ENCODE assay signal across 1 cellular context in genomic region chr7:116211006-116211912, GRCh38.
TF ChIP-seq lines count a peak whose summit lies in the region.

No MANE protein-coding gene starts in this region.

TF ChIP-seq in HEK293, 187 proteins besides CTCF, POLR2A, EP300 and RAD21 (continued from another document and continues in another):
- TF ChIP-seq HIC1 (tag by site-specific recombination; IDR thresholded peaks at IDR 0.05) (0 out of 2 replicates have a peak, but pooled peaks have one; percentile 43), ZNF830 (tag by site-specific recombination; IDR thresholded peaks at IDR 0.05; ENCODE audit: low read depth) (no peak), ZNF785 (tag by site-specific recombination; IDR thresholded peaks at IDR 0.05) (no peak), ZIC2 (tag by site-specific recombination; IDR thresholded peaks at IDR 0.05) (no peak), RBAK (tag by site-specific recombination; IDR thresholded peaks at IDR 0.05) (no peak), ZNF24 (tag by site-specific recombination; IDR thresholded peaks at IDR 0.05) (peak; percentile 70; the same call in 1 of the 2 replicates), ZNF19 (tag by site-specific recombination; IDR thresholded peaks at IDR 0.05; ENCODE audit: low read depth) (no peak), ZSCAN18 (tag by site-specific recombination; IDR thresholded peaks at IDR 0.05) (no peak), ZNF654 (tag by site-specific recombination; IDR thresholded peaks at IDR 0.05; ENCODE audit: low read depth) (no peak), ZNF529 (tag by site-specific recombination; IDR thresholded peaks at IDR 0.05; ENCODE audit: insufficient replicate concordance) (no peak), ZNF169 (tag by site-specific recombination; IDR thresholded peaks at IDR 0.05) (no peak), ZBTB48 (tag by site-specific recombination; IDR thresholded peaks at IDR 0.05) (peak; percentile 53; the same call in 1 of the 2 replicates), ZNF776 (tag by site-specific recombination; IDR thresholded peaks at IDR 0.05; ENCODE audit: borderline replicate concordance) (no peak), ZBTB11 (tag by site-specific recombination; conservative IDR thresholded peaks at IDR 0.05; ENCODE audit: low read depth) (0 out of 2 replicates have a peak, but pooled peaks have one; percentile 24), ZNF530 (tag by site-specific recombination; IDR thresholded peaks at IDR 0.05; ENCODE audit: low read depth) (no peak), HOXD13 (CRISPR knock-in tag; IDR thresholded peaks at IDR 0.05; ENCODE audit: borderline replicate concordance) (no peak), BCL11B (tag by site-specific recombination; IDR thresholded peaks at IDR 0.05; ENCODE audit: low read depth) (no peak), TCF7L2 (IDR thresholded peaks at IDR 0.05; ENCODE audit: borderline replicate concordance, low read depth, low read length) (no peak), ZNF707 (tag by site-specific recombination; IDR thresholded peaks at IDR 0.05) (no peak), PRDM1 (tag by site-specific recombination; IDR thresholded peaks at IDR 0.05) (peak; percentile 95), BCL11A (tag by site-specific recombination; IDR thresholded peaks at IDR 0.05; ENCODE audit: low read depth) (no peak), SCRT1 (tag by site-specific recombination; IDR thresholded peaks at IDR 0.05; ENCODE audit: borderline replicate concordance) (no peak), ZBTB17 (tag by site-specific recombination; IDR thresholded peaks at IDR 0.05) (peak; percentile 92), YY1 (tag by site-specific recombination; IDR thresholded peaks at IDR 0.05) (no peak), ZNF639 (tag by site-specific recombination; IDR thresholded peaks at IDR 0.05) (no peak), ZNF561 (tag by site-specific recombination; IDR thresholded peaks at IDR 0.05; ENCODE audit: borderline replicate concordance) (peak; percentile 84), GLIS1 (tag by site-specific recombination; IDR thresholded peaks at IDR 0.05) (no peak), HOXC10 (CRISPR knock-in tag; IDR thresholded peaks at IDR 0.05) (no peak), OVOL3 (tag by site-specific recombination; IDR thresholded peaks at IDR 0.05) (no peak), KLF10 (tag by site-specific recombination; IDR thresholded peaks at IDR 0.05) (peak; percentile 87), ZNF658 (tag by site-specific recombination; IDR thresholded peaks at IDR 0.05) (no peak), ZNF664 (tag by site-specific recombination; IDR thresholded peaks at IDR 0.05) (peak; percentile 80), ZNF114 (tag by site-specific recombination; IDR thresholded peaks at IDR 0.05) (no peak), ZNF341 (tag by site-specific recombination; IDR thresholded peaks at IDR 0.05; ENCODE audit: low read depth) (peak; percentile 49; the same call in 1 of the 2 replicates), ZNF548 (tag by site-specific recombination; IDR thresholded peaks at IDR 0.05) (no peak), ZNF398 (tag by site-specific recombination; IDR thresholded peaks at IDR 0.05) (0 out of 2 replicates have a peak, but pooled peaks have one; percentile 13), ZNF335 (tag by site-specific recombination; conservative IDR thresholded peaks at IDR 0.05) (peak; percentile 99), ZEB2 (tag by site-specific recombination; IDR thresholded peaks at IDR 0.05) (peak; percentile 99), ZNF621 (tag by site-specific recombination; IDR thresholded peaks at IDR 0.05) (no peak), ZNF600 (tag by site-specific recombination; IDR thresholded peaks at IDR 0.05) (peak; percentile 97), ZNF155 (tag by site-specific recombination; IDR thresholded peaks at IDR 0.05) (no peak), SP7 (tag by site-specific recombination; IDR thresholded peaks at IDR 0.05) (peak; percentile 82), ZSCAN23 (tag by site-specific recombination; IDR thresholded peaks at IDR 0.05) (no peak), ZNF2 (tag by site-specific recombination; IDR thresholded peaks at IDR 0.05) (peak; percentile 92; the same call in 1 of the 2 replicates), ZNF623 (tag by site-specific recombination; IDR thresholded peaks at IDR 0.05) (no peak), ZNF10 (tag by site-specific recombination; IDR thresholded peaks at IDR 0.05) (0 out of 2 replicates have a peak, but pooled peaks have one; percentile 52), PRDM10 (tag by site-specific recombination; IDR thresholded peaks at IDR 0.05) (peak; percentile 94), ZNF488 (tag by site-specific recombination; IDR thresholded peaks at IDR 0.05) (no peak), ZNF214 (tag by site-specific recombination; IDR thresholded peaks at IDR 0.05; ENCODE audit: borderline replicate concordance) (no peak), ZNF280C (tag by site-specific recombination; IDR thresholded peaks at IDR 0.05) (no peak)
